ENCODE assay signal across 20 cellular contexts in the genomic region with DNA sequence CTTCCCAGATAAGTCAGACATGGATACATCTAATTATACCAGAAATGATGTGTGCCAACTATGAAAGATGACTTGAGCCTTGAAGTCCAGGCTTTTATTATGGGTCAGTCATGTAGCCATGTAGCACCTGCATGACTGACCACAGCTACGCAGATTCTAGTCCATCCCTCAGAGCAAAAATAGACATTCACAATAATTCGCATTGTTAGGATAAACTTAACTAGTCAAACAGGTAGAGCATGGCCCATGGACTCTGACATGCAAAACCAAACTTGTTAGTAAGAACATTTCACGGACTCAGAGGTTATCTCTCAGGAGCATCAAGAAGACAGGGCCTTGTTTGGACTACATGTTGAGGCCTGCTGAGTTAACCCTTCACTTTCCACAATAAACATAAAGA.
"Had no signal": no experiment of that assay in that cellular context is flagged by ENCODE, and none has a peak within 500 bp of the region (broad histone marks: within the 10 kb centered on the region; RNA-seq: fewer than 3 reads in every experiment).

No MANE protein-coding gene starts in this region.

- H3K27me3 Mint-ChIP-seq: activated B cell treated with CpG ODN at 0.5 μM for 24 hours; activated CD4-positive, alpha-beta memory T cell treated with anti-CD3 and anti-CD28 coated beads, Interleukin-2, amount 10 ng/mL, durations not matched to agents 7 days and 5 days; activated naive CD8-positive, alpha-beta T cell; activated T-helper 17 cell treated with anti-CD3 and anti-CD28 coated beads, Interleukin-2, amount 50 U/mL, for 72 hours had no signal

- H3K27ac Mint-ChIP-seq: activated B cell treated with CpG ODN at 0.5 μM for 24 hours; activated CD4-positive, alpha-beta memory T cell treated with anti-CD3 and anti-CD28 coated beads, Interleukin-2, amount 10 ng/mL, durations not matched to agents 7 days and 5 days; activated naive CD4-positive, alpha-beta T cell treated with anti-CD3 and anti-CD28 coated beads for 36 hours; activated naive CD8-positive, alpha-beta T cell; activated T-helper 17 cell treated with anti-CD3 and anti-CD28 coated beads, Interleukin-2, amount 50 U/mL, for 72 hours; T-cell had no signal

- ATAC-seq: Right ventricle myocardium inferior, T-cell had no signal

- FAIRE-seq: TTC549 had no signal

- H3K36me3 Mint-ChIP-seq: activated naive CD8-positive, alpha-beta T cell; T-cell had no signal

- H3K4me1 Mint-ChIP-seq: activated B cell treated with CpG ODN at 0.5 μM for 24 hours; activated CD4-positive, alpha-beta memory T cell treated with anti-CD3 and anti-CD28 coated beads, Interleukin-2, amount 10 ng/mL, durations not matched to agents 7 days and 5 days; activated T-helper 17 cell treated with anti-CD3 and anti-CD28 coated beads, Interleukin-2, amount 50 U/mL, for 72 hours; T-cell had no signal

- DNase-seq: activated B cell treated with CpG ODN at 0.5 μM for 24 hours; activated CD4-positive, alpha-beta memory T cell treated with anti-CD3 and anti-CD28 coated beads, Interleukin-2, amount 10 ng/mL, durations not matched to agents 7 days and 5 days; activated CD4-positive, alpha-beta T cell treated with anti-CD3 and anti-CD28 coated beads, Interleukin-2, amount 50 U/mL, for 1 hour; activated gamma-delta T cell; activated naive CD4-positive, alpha-beta T cell treated with anti-CD3 and anti-CD28 coated beads for 36 hours; activated T-cell treated with anti-CD3 and anti-CD28 coated beads for 4 hours; activated T-cell treated with anti-CD3 and anti-CD28 coated beads, Interleukin-2, amount 50 U/mL, for 48 hours; caudate nucleus; NCI-H1105 treated with DMSO at 0.1 percent for 48 hours; NCI-H1436 treated with DMSO at 0.1 percent for 48 hours; NCI-H187; NCI-H2081; NCI-H510A treated with DMSO at 0.1 percent for 48 hours; T-cell; T-helper 2 cell; T1000 had no signal

- H3K9me3 Mint-ChIP-seq: activated B cell treated with CpG ODN at 0.5 μM for 24 hours; activated CD4-positive, alpha-beta memory T cell treated with anti-CD3 and anti-CD28 coated beads, Interleukin-2, amount 10 ng/mL, durations not matched to agents 7 days and 5 days; activated naive CD4-positive, alpha-beta T cell treated with anti-CD3 and anti-CD28 coated beads for 36 hours; activated T-helper 17 cell treated with anti-CD3 and anti-CD28 coated beads, Interleukin-2, amount 50 U/mL, for 72 hours; T-cell had no signal

- H3K4me3 Mint-ChIP-seq: activated B cell treated with CpG ODN at 0.5 μM for 24 hours; activated CD4-positive, alpha-beta memory T cell treated with anti-CD3 and anti-CD28 coated beads, Interleukin-2, amount 10 ng/mL, durations not matched to agents 7 days and 5 days; activated naive CD4-positive, alpha-beta T cell treated with anti-CD3 and anti-CD28 coated beads for 36 hours; activated naive CD8-positive, alpha-beta T cell; activated T-helper 17 cell treated with anti-CD3 and anti-CD28 coated beads, Interleukin-2, amount 50 U/mL, for 72 hours; T-cell had no signal
